9 cellular contexts compared by ENCODE assay signal in the genomic region with DNA sequence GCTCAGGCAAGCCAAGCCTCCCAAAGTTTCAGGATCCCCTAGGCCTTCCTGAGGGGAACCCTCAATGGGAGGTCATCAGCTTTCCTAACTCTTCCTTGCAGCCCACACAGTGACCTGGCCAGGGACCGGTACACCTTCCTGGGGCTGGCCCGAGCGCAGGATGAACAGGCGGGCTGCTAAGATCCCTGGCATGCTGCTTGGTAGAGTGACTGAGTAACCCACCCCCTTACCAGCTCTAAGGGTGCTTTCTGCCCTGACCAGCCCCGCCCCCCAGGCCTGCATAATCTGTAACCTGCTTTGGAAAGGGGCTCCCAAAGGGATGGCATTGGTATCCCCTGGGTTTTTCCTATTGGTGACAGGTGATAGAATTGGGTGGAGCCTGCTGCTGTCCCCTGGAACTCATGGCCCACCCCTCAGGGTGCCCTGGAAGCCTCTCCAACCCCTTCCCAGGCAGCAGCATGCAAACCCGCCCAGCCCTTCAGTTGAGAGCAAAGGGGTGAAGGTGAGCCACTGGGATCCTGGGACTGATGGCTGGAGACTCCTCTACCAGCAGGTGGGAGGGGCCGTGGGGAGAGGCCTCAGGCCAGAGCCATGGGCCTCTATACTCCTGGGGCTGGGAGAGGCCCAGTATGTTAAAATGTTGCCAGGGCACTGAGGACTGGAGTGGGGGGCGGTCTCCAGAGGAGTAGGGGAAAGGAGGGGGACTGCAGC. TPM values are rescaled to one million over a fixed set of nuclear protein-coding genes. Genes with fewer than 3 reads are reported as not detected.
DNase-seq lines count a peak whose midpoint lies in the region; ATAC-seq, FAIRE-seq and TF ChIP-seq lines count a peak whose summit lies in the region.
"Had no signal": no experiment of that assay in that cellular context is flagged by ENCODE, and none has a peak within 500 bp of the region (broad histone marks: within the 10 kb centered on the region; RNA-seq: fewer than 3 reads in every experiment).

No MANE protein-coding gene starts in this region.

- H3K4me1 Mint-ChIP-seq in astrocyte (ENCODE audit: low read depth, unreplicated experiment) = peaks cover 6% of the 10 kb centered on the region

- FAIRE-seq in astrocyte (lab: Jason Lieb, UNC) = no peak
- FAIRE-seq: TTC549 had no signal

- no peaks in the 10 kb centered on the region for H4K20me1 ChIP-seq in astrocyte (ENCODE audit: insufficient read depth, low read length)

- H3K9ac ChIP-seq in astrocyte (ENCODE audit: low read length) (peak overlapping the region; percentile 59), skeletal muscle tissue (ENCODE audit: low read depth in 1 of 3, low read length in 3 of 3) (peak overlapping the region; percentile 65 to 76 (median 65))

- H3K27me3 Mint-ChIP-seq in astrocyte (ENCODE audit: low read depth, unreplicated experiment) = peaks cover 12% of the 10 kb centered on the region

- H3K4me3 ChIP-seq in astrocyte (ENCODE audit: insufficient read depth, low read depth, low read length) (no peak overlapping the region), iPS-18c (ENCODE audit: insufficient read depth, low read depth, low read length) (peak overlapping the region; percentile 38; the same call in 1 of the 2 replicates), skeletal muscle tissue (ENCODE audit: low read length in 3 of 3) (peak overlapping the region in 2 of 3 donors; percentile 61 to 63), SJCRH30 (no peak overlapping the region)

- peaks cover 3% of the 10 kb centered on the region for H3K9me3 Mint-ChIP-seq in astrocyte (ENCODE audit: unreplicated experiment)

- no peaks in the 10 kb centered on the region for H3K36me3 ChIP-seq in astrocyte (ENCODE audit: insufficient read depth, low read length)
- no peaks in the 10 kb centered on the region for H3K36me3 ChIP-seq in skeletal muscle tissue (ENCODE audit: control insufficient read depth in 3 of 3, insufficient read depth in 3 of 3, low read length in 3 of 3)
- H3K36me3 ChIP-seq in SJCRH30 = no peaks in the 10 kb centered on the region

- TF ChIP-seq CTCF in GM10266 (IDR thresholded peaks at IDR 0.05; ENCODE audit: control insufficient read depth, insufficient read depth, low read depth, missing control alignments) (no peak), astrocyte (IDR thresholded peaks at IDR 0.05; ENCODE audit: insufficient read depth, low read depth, low read length) (no peak)

- peak overlapping the region; percentile 78 for H2AFZ ChIP-seq in astrocyte (ENCODE audit: low read depth, low read length)

- H3K27ac ChIP-seq in astrocyte (ENCODE audit: low read depth, low read length) = no peak overlapping the region
- peak overlapping the region; percentile 79 for H3K27ac ChIP-seq in skeletal muscle tissue (ENCODE audit: low read depth, low read length)
- no peak overlapping the region for H3K27ac ChIP-seq in SJCRH30

- ATAC-seq in GM19395 (IDR thresholded peaks at IDR 0.05; ENCODE audit: unreplicated experiment) = no peak

- DNase-seq in GM10266 (ENCODE audit: extremely low spot score) (peak; percentile 29), astrocyte (ENCODE audit: low read depth) (no peak), SJCRH30 (no peak), SHP77 treated with DMSO at 0.1 percent for 48 hours (lab: John Stamatoyannopoulos, UW) (no peak)
- DNase-seq in NK-92 treated with Interleukin-12 subunit alpha and Interleukin-12 subunit beta, amount 100 ng/mL, for 24 hours (lab: John Stamatoyannopoulos, UW) = no peak

- H3K4me3 Mint-ChIP-seq in astrocyte (ENCODE audit: unreplicated experiment) = no peak overlapping the region

- H3K79me2 ChIP-seq in astrocyte (ENCODE audit: insufficient read depth, low read length) = no peaks in the 10 kb centered on the region

- H3K4me2 ChIP-seq in astrocyte (ENCODE audit: low read length) = peak overlapping the region; percentile 84

- H3K9me3 ChIP-seq in astrocyte (ENCODE audit: insufficient read depth, low read depth, low read length) (no peaks in the 10 kb centered on the region), iPS-18c (ENCODE audit: control insufficient read depth, insufficient read depth, low read length) (no peaks in the 10 kb centered on the region), skeletal muscle tissue (ENCODE audit: control insufficient read depth in 3 of 3, low read length in 3 of 3) (no peaks in the 10 kb centered on the region), SJCRH30 (replicated peaks) (no peaks in the 10 kb centered on the region)

- peaks cover 19% of the 10 kb centered on the region for H3K4me1 ChIP-seq in astrocyte (ENCODE audit: insufficient read depth, low read length)
- peaks cover 17 to 21% (median 19%) of the 10 kb centered on the region in 3 donors for H3K4me1 ChIP-seq in skeletal muscle tissue (ENCODE audit: control insufficient read depth in 3 of 3, insufficient read depth in 3 of 3, low read length in 3 of 3)
- H3K4me1 ChIP-seq in SJCRH30 = peaks cover 4% of the 10 kb centered on the region; the same call in 1 of the 2 replicates

- H3K27me3 ChIP-seq in astrocyte (ENCODE audit: insufficient read depth, low read length) (peaks cover 3% of the 10 kb centered on the region), skeletal muscle tissue (ENCODE audit: control insufficient read depth in 3 of 3, insufficient read depth in 3 of 3, low read length in 3 of 3) (no peaks in the 10 kb centered on the region), SJCRH30 (0 out of 2 replicates have a peak, but pooled peaks cover 7% of the 10 kb centered on the region)

- H3K36me3 Mint-ChIP-seq in astrocyte (ENCODE audit: low read depth, unreplicated experiment) = peaks cover 1% of the 10 kb centered on the region

- H3K27ac Mint-ChIP-seq in astrocyte (ENCODE audit: unreplicated experiment) = no peak overlapping the region

RNA-seq across cellular contexts. Expression of gene KIF7, which starts 11.0 kb away (rescaled TPM):
- 5.1 and 5.3 TPM in 2 replicates for total RNA-seq in astrocyte
- total RNA-seq in skeletal muscle tissue = 4.7 TPM
- total RNA-seq in SJCRH30 (2014; rRNA removed; shearing (Covaris generic)) = 5.0 TPM in 2 replicates

RNA-seq across cellular contexts. Expression of gene PLIN1, which starts 12.9 kb away (rescaled TPM):
- total RNA-seq in astrocyte = 0.14 TPM in 1 of 2 replicates, not detected in the other
- total RNA-seq in skeletal muscle tissue = 39.7 TPM
- not detected in 2 replicates for total RNA-seq in SJCRH30 (2014; rRNA removed; shearing (Covaris generic))

RNA-seq across cellular contexts. Expression of gene PEX11A, which starts 24.3 kb away (rescaled TPM):
- total RNA-seq in astrocyte (2.1 and 2.5 TPM in 2 replicates), skeletal muscle tissue (8.9 TPM)
- 1.4 and 2.0 TPM in 2 replicates for total RNA-seq in SJCRH30 (2014; rRNA removed; shearing (Covaris generic))

RNA-seq across cellular contexts. Expression of gene WDR93, which starts 24.3 kb away (rescaled TPM):
- not detected in 2 replicates for total RNA-seq in astrocyte
- not detected for total RNA-seq in skeletal muscle tissue
- total RNA-seq in SJCRH30 (2014; rRNA removed; shearing (Covaris generic)) = not detected in 2 replicates

Comparison
In these comparisons a context has a peak if more than half of its experiments do, and no peak if none do; other contexts are left out.
1. H3K4me3 ChIP-seq: peak in iPS-18c (single experiment) and skeletal muscle tissue (2 of 3); none in astrocyte (single experiment) and SJCRH30 (single experiment).
2. RNA of gene PLIN1, which starts 12.9 kb away (total RNA-seq): 39.7 TPM in skeletal muscle tissue (single experiment); 0.14 TPM in astrocyte and not detected in SJCRH30; every median in the first group is over 10 times any median in the second.